In the genomic region with DNA sequence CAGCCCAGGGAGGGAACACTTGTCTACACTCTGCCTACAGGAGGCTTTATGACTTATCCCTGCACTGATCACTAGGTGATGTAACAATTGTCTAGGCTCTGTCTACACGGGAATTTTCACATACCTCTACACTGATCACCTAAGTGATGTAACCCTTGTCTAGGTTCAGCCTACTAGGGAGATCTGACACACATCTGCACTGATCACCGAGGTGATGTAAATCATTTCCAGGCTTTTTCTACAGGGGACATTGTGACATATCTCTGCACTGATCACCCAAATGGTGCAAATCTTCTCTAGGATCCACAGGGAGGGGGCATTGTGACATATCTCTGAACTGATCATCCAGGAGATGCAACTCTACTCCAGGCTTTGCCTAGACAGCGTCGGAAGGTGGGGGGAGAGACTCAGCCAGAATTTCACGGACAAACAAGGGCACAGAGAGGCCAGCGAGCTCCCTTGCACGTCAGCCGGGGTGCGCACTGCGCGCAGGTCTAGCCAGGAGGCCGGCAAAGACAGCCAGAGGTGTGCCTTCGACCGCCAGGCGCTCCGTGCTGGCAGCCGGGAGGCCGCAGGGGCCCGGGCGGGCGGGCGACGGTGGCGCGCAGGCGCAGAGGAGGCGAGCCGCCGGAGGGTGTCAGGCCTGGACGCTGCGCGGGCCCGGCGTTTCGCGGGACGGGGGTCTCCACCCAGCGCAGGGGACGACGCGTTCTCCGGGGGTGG, we compare ENCODE assay signal across 8 cellular contexts. TPM values are rescaled to one million over a fixed set of nuclear protein-coding genes. Genes with fewer than 3 reads are reported as not detected.
DNase-seq lines count a peak whose midpoint lies in the region; ATAC-seq, FAIRE-seq and TF ChIP-seq lines count a peak whose summit lies in the region.

No MANE protein-coding gene starts in this region.

- no peaks in the 10 kb centered on the region for H3K9me3 ChIP-seq in SJCRH30 (replicated peaks)
- H3K9me3 ChIP-seq in keratinocyte (ENCODE audit: control insufficient read depth, low read depth, low read length) = peaks cover 2% of the 10 kb centered on the region

- FAIRE-seq in keratinocyte (lab: Jason Lieb, UNC) = peak; percentile 81

- H3K9ac ChIP-seq in keratinocyte (ENCODE audit: control insufficient read depth, extremely low read depth, insufficient read depth, low read length) = peak overlapping the region; percentile 22

- DNase-seq in SJCRH30 (peak; percentile 59 to 73), keratinocyte (ENCODE audit: low read depth, low spot score) (no peak), NCI-H748 (lab: John Stamatoyannopoulos, UW; ENCODE audit: unreplicated experiment) (no peak)
- peak; percentile 56 to 57 for DNase-seq in stimulated activated CD4-positive, alpha-beta T cell treated with anti-CD3 and anti-CD28 coated beads, Interleukin-1b, Interleukin-23, amount 100 ng/mL, for 4 hours (ENCODE audit: low read depth in 2 of 2)

- H3K4me3 Mint-ChIP-seq in brain = peak overlapping the region; percentile 87 to 91 (median 88)

- peaks cover 24 to 50% (median 44%) of the 10 kb centered on the region in 5 experiments for H3K9me3 Mint-ChIP-seq in brain

- H3K4me1 ChIP-seq in SJCRH30 (no peaks in the 10 kb centered on the region), keratinocyte (ENCODE audit: control insufficient read depth, extremely low read depth, insufficient read depth, low read length) (peaks cover 5% of the 10 kb centered on the region)

- no peaks in the 10 kb centered on the region for H3K79me2 ChIP-seq in keratinocyte (ENCODE audit: control insufficient read depth, insufficient read depth, low read length)

- no peaks in the 10 kb centered on the region for H3K27me3 ChIP-seq in SJCRH30
- H3K27me3 ChIP-seq in keratinocyte (ENCODE audit: control insufficient read depth, extremely low read depth, insufficient read depth, low read length) = no peaks in the 10 kb centered on the region

- H3K27me3 Mint-ChIP-seq in brain = no peaks in the 10 kb centered on the region

- peaks cover 8% of the 10 kb centered on the region for H3K4me1 Mint-ChIP-seq in brain

- peak; percentile 43 for ATAC-seq in GM18867 (IDR thresholded peaks at IDR 0.05; ENCODE audit: unreplicated experiment)
- no peak for ATAC-seq in HG03196 (IDR thresholded peaks at IDR 0.05; ENCODE audit: unreplicated experiment)
- ATAC-seq in HG03469 (IDR thresholded peaks at IDR 0.05; ENCODE audit: unreplicated experiment) = no peak

- H3K36me3 ChIP-seq in SJCRH30 (no peaks in the 10 kb centered on the region), keratinocyte (ENCODE audit: control insufficient read depth in 2 of 2, extremely low read depth in 1 of 2, insufficient read depth in 2 of 2, low read length in 2 of 2) (no peaks in the 10 kb centered on the region)

- H3K4me2 ChIP-seq in keratinocyte (ENCODE audit: control insufficient read depth, extremely low read depth, insufficient read depth, low read depth, low read length) = peak overlapping the region; percentile 71

- peak overlapping the region; percentile 85 for H2AFZ ChIP-seq in keratinocyte (ENCODE audit: control insufficient read depth, low read length)

- peak overlapping the region; percentile 58 for H3K4me3 ChIP-seq in SJCRH30
- peak overlapping the region in 1 of 3 experiments; percentile 49 for H3K4me3 ChIP-seq in keratinocyte (ENCODE audit: control insufficient read depth in 2 of 3, extremely low read depth in 1 of 3, insufficient read depth in 2 of 3, low read depth in 1 of 3, low read length in 3 of 3)

- H3K27ac Mint-ChIP-seq in brain = peak overlapping the region; percentile 81 to 98 (median 95)

- no peaks in the 10 kb centered on the region for H3K9me1 ChIP-seq in keratinocyte (ENCODE audit: control insufficient read depth, extremely low read depth, insufficient read depth, low read length)

- no peak for TF ChIP-seq CTCF in brain (conservative IDR thresholded peaks at IDR 0.05)
- no peak for TF ChIP-seq CTCF in keratinocyte (optimal IDR thresholded peaks at IDR 0.05 in 1 of 3, IDR thresholded peaks at IDR 0.05 in 1 of 3, conservative IDR thresholded peaks at IDR 0.05 in 1 of 3; ENCODE audit: extremely low read depth in 1 of 3, insufficient read depth in 2 of 3, low read length in 3 of 3)

- peaks cover 3% of the 10 kb centered on the region for H3K36me3 Mint-ChIP-seq in brain

- H3K27ac ChIP-seq in SJCRH30 = no peak overlapping the region
- peak overlapping the region; percentile 45 for H3K27ac ChIP-seq in keratinocyte (ENCODE audit: control insufficient read depth, insufficient read depth, low read length)

- dilution Hi-C loops in keratinocyte (cut with MboI; ENCODE audit: extremely low pct_ligation_motif_present, low sequenced_read_pairs) = no loop called here

- no peaks in the 10 kb centered on the region for H4K20me1 ChIP-seq in keratinocyte (ENCODE audit: control insufficient read depth, extremely low read depth, insufficient read depth, low read length)

RNA-seq across cellular contexts. Expression of a gene that starts 46.9 kb away (rescaled TPM):
- 23.1 and 24.9 TPM in 2 replicates for total RNA-seq in SJCRH30 (2014; rRNA removed; shearing (Covaris generic))
- 29.4 TPM for polyA plus RNA-seq in brain (ENCODE audit: insufficient read depth, low read depth, low replicate concordance)
- polyA plus RNA-seq in keratinocyte = 33.3 to 62.5 TPM (median 45.1 TPM) in 3 replicates
- 34.8 TPM for polyA plus RNA-seq in keratinocyte (2011; ENCODE audit: low read depth)
- polyA plus RNA-seq in keratinocyte (2011; cell fraction: cytosol; rRNA removed) = 38.9 and 71.7 TPM in 2 replicates
- polyA plus RNA-seq in keratinocyte (2011; cell fraction: nucleus; rRNA removed) = 67.7 and 93.8 TPM in 2 replicates
- polyA plus RNA-seq in keratinocyte (2012; ENCODE audit: low replicate concordance) = 42.7 and 83.0 TPM in 2 replicates
- 11.4 to 26.2 TPM (median 15.2 TPM) in 3 replicates for polyA minus RNA-seq in keratinocyte
- polyA minus RNA-seq in keratinocyte (2011; cell fraction: cytosol; rRNA and poly(A)+ RNA removed) = 44.3 TPM
- 20.2 and 60.7 TPM in 2 replicates for polyA minus RNA-seq in keratinocyte (2011; cell fraction: nucleus; rRNA and poly(A)+ RNA removed)

Comparison
In these comparisons a context has a peak if more than half of its experiments do, and no peak if none do; other contexts are left out.
1. DNase-seq: peak in SJCRH30 (2 of 2) and stimulated activated CD4-positive, alpha-beta T cell treated with anti-CD3 and anti-CD28 coated beads, Interleukin-1b, Interleukin-23, amount 100 ng/mL, for 4 hours (2 of 2); none in keratinocyte (single experiment) and NCI-H748 (single experiment).